In genomic region chr10:28503114-28503513, GRCh38 we compare ENCODE assay signal across 1 cellular context.
A peak's percentile ranks its signal among the peaks of the same experiment; 100 is the strongest.
TF ChIP-seq lines count a peak whose summit lies in the region.

No MANE protein-coding gene starts in this region.

TF ChIP-seq in HEK293, 187 proteins besides CTCF, POLR2A, EP300 and RAD21 (continued from another document and continues in another):
- peak; percentile 86 for TF ChIP-seq PRDM6 (tag by site-specific recombination; IDR thresholded peaks at IDR 0.05)
- TF ChIP-seq ZNF175 (tag by site-specific recombination; IDR thresholded peaks at IDR 0.05) = no peak
- no peak for TF ChIP-seq KLF1 (tag by site-specific recombination; IDR thresholded peaks at IDR 0.05)
- no peak for TF ChIP-seq ZNF239 (tag by site-specific recombination; IDR thresholded peaks at IDR 0.05)
- TF ChIP-seq ZBTB44 (tag by site-specific recombination; IDR thresholded peaks at IDR 0.05) = peak; percentile 84
- peak; percentile 67; the same call in 1 of the 2 replicates for TF ChIP-seq ZXDB (tag by site-specific recombination; IDR thresholded peaks at IDR 0.05)
- no peak for TF ChIP-seq ZNF777 (tag by site-specific recombination; IDR thresholded peaks at IDR 0.05; ENCODE audit: borderline replicate concordance)
- peak; percentile 79 for TF ChIP-seq ZNF843 (tag by site-specific recombination; IDR thresholded peaks at IDR 0.05)
- TF ChIP-seq ZNF707 (tag by site-specific recombination; IDR thresholded peaks at IDR 0.05) = no peak
- TF ChIP-seq ZNF426 (tag by site-specific recombination; IDR thresholded peaks at IDR 0.05) = no peak
- peak; percentile 88 for TF ChIP-seq ZIC2 (tag by site-specific recombination; IDR thresholded peaks at IDR 0.05)
- no peak for TF ChIP-seq PRDM2 (tag by site-specific recombination; IDR thresholded peaks at IDR 0.05; ENCODE audit: borderline replicate concordance)
- TF ChIP-seq ZNF837 (tag by site-specific recombination; IDR thresholded peaks at IDR 0.05) = no peak
- no peak for TF ChIP-seq ZNF26 (tag by site-specific recombination; IDR thresholded peaks at IDR 0.05)
- no peak for TF ChIP-seq ZEB2 (tag by site-specific recombination; IDR thresholded peaks at IDR 0.05)
- TF ChIP-seq ZNF704 (tag by site-specific recombination; IDR thresholded peaks at IDR 0.05) = no peak
- TF ChIP-seq ZBTB21 (tag by site-specific recombination; IDR thresholded peaks at IDR 0.05) = no peak
- TF ChIP-seq ZNF549 (tag by site-specific recombination; IDR thresholded peaks at IDR 0.05) = no peak
- TF ChIP-seq ZBTB26 (tag by site-specific recombination; optimal IDR thresholded peaks at IDR 0.05) = no peak
- no peak for TF ChIP-seq ZNF692 (tag by site-specific recombination; IDR thresholded peaks at IDR 0.05)
- TF ChIP-seq ZNF362 (tag by site-specific recombination; IDR thresholded peaks at IDR 0.05) = no peak
- TF ChIP-seq ZNF335 (tag by site-specific recombination; conservative IDR thresholded peaks at IDR 0.05) = no peak
- TF ChIP-seq ZNF302 (tag by site-specific recombination; IDR thresholded peaks at IDR 0.05; ENCODE audit: low read depth) = no peak
- no peak for TF ChIP-seq ZNF624 (tag by site-specific recombination; IDR thresholded peaks at IDR 0.05)
- TF ChIP-seq KLF9 (tag by site-specific recombination; IDR thresholded peaks at IDR 0.05; ENCODE audit: low read depth) = no peak
- TF ChIP-seq ZNF580 (tag by site-specific recombination; IDR thresholded peaks at IDR 0.05) = 0 out of 2 replicates have a peak, but pooled peaks have one; percentile 30
- TF ChIP-seq ZFHX2 (tag by site-specific recombination; conservative IDR thresholded peaks at IDR 0.05) = no peak
- TF ChIP-seq ZNF561 (tag by site-specific recombination; IDR thresholded peaks at IDR 0.05; ENCODE audit: borderline replicate concordance) = peak; percentile 83; the same call in 1 of the 2 replicates
- TF ChIP-seq ZBTB49 (tag by site-specific recombination; IDR thresholded peaks at IDR 0.05; ENCODE audit: low read depth) = no peak
- TF ChIP-seq ZBTB48 (tag by site-specific recombination; IDR thresholded peaks at IDR 0.05) = no peak
- no peak for TF ChIP-seq ZNF416 (tag by site-specific recombination; IDR thresholded peaks at IDR 0.05)
- TF ChIP-seq FEZF1 (tag by site-specific recombination; IDR thresholded peaks at IDR 0.05) = peak; percentile 80; the same call in 1 of the 2 replicates
- 0 out of 2 replicates have a peak, but pooled peaks have one; percentile 25 for TF ChIP-seq PRDM4 (tag by site-specific recombination; IDR thresholded peaks at IDR 0.05)
